ENCODE assay signal across 20 cellular contexts in the genomic region with DNA sequence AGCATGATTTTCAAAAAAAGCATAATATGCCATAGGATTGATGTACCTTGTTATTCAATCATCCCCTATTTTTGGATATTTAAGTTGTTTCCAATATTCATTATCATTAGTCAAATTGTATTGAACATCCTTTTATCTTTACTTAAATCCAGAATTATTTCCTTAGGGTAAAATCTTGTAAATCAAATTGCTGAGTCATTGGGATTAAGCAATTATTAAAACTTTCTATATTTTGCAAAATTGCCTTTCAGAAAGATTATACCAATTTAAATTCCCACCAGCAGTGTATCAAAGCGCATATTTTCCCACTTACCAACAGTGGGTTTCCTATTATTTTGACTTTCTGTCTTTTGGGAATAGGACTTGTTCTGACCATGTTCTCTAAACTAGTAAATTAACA.
"Had no signal": no experiment of that assay in that cellular context is flagged by ENCODE, and none has a peak within 500 bp of the region (broad histone marks: within the 10 kb centered on the region; RNA-seq: fewer than 3 reads in every experiment).

No MANE protein-coding gene starts in this region.

- H3K27ac ChIP-seq: SJSA1, SK-N-MC had no signal

- H3K4me3 ChIP-seq: MG63, SJSA1, SK-N-MC had no signal

- FAIRE-seq: RCC 7860 had no signal

- DNase-seq: Karpas-422, KG1, MG63, NCI-H1092 treated with DMSO at 0.1 percent for 48 hours, NCI-H1436, NCI-H187, NCI-H2029, NCI-H2081 treated with DMSO at 0.1 percent for 48 hours, NCI-H2171, NCI-H226, NCI-H446, NCI-H510A, NCI-H524 treated with DMSO at 0.1 percent for 48 hours, NCI-H774, Right ventricle myocardium superior, RPMI8226, SIG-M5 had no signal

- H3K36me3 ChIP-seq: MG63, SJSA1 had no signal

- H3K9me3 ChIP-seq: MG63, SJSA1 had no signal

- H3K4me1 ChIP-seq: SJSA1 had no signal

- H3K27me3 ChIP-seq: MG63, SJSA1 had no signal
